In genomic region chr2:137508739-137509384, GRCh38 we compare ENCODE assay signal across 25 cellular contexts.
A peak's percentile ranks its signal among the peaks of the same experiment; 100 is the strongest.
DNase-seq lines count a peak whose midpoint lies in the region; ATAC-seq and TF ChIP-seq lines count a peak whose summit lies in the region.
"Had no signal": no experiment of that assay in that cellular context is flagged by ENCODE, and none has a peak within 500 bp of the region (broad histone marks: within the 10 kb centered on the region; RNA-seq: fewer than 3 reads in every experiment).

No MANE protein-coding gene starts in this region.

- H3K18ac ChIP-seq in trophoblast cell (ENCODE audit: low read length), result no peak overlapping the region

- no peaks in the 10 kb centered on the region for H3K9me2 ChIP-seq in PC-3 (replicated peaks; ENCODE audit: low read length)

- no peak for TF ChIP-seq POLR2A in spleen (IDR thresholded peaks at IDR 0.05)

- peaks cover 63% of the 10 kb centered on the region for H3K27me3 ChIP-seq in PC-3 (ENCODE audit: low read length)
- no peaks in the 10 kb centered on the region for H3K27me3 ChIP-seq in trophoblast cell (ENCODE audit: insufficient read depth, low read length)
- no peaks in the 10 kb centered on the region for H3K27me3 ChIP-seq in spleen (replicated peaks in 1 of 7)
- H3K27me3 ChIP-seq: ascending aorta, sigmoid colon had no signal

- no peaks in the 10 kb centered on the region for H3F3A ChIP-seq in PC-3 (ENCODE audit: low read length, unreplicated experiment)

- no peaks in the 10 kb centered on the region for H3K27me3 Mint-ChIP-seq in activated CD4-positive, alpha-beta T cell treated with anti-CD3 and anti-CD28 coated beads, Interleukin-2, amount 10 ng/mL, durations not matched to agents 7 days and 5 days
- H3K27me3 Mint-ChIP-seq: activated B cell treated with CpG ODN at 0.5 μM for 24 hours; activated CD4-positive, alpha-beta memory T cell treated with anti-CD3 and anti-CD28 coated beads, Interleukin-2, amount 10 ng/mL, durations not matched to agents 7 days and 5 days; B cell; stimulated activated naive CD8-positive, alpha-beta T cell treated with anti-CD3 and anti-CD28 coated beads, Interleukin-15, Interleukin-2, amounts not matched to agents 100 ng/mL and 50 ng/mL, for 24 hours had no signal

- H3K79me1 ChIP-seq in trophoblast cell (ENCODE audit: low read length), result no peaks in the 10 kb centered on the region

- H3K27ac ChIP-seq in PC-3 (ENCODE audit: low read length) (no peak overlapping the region), trophoblast cell (ENCODE audit: low read depth, low read length) (no peak overlapping the region), spleen (no peak overlapping the region)
- H3K27ac ChIP-seq: ascending aorta, sigmoid colon had no signal

- no peak overlapping the region for H3K4me3 Mint-ChIP-seq in activated CD4-positive, alpha-beta T cell treated with anti-CD3 and anti-CD28 coated beads, Interleukin-2, amount 10 ng/mL, durations not matched to agents 7 days and 5 days
- H3K4me3 Mint-ChIP-seq: activated B cell treated with CpG ODN at 0.5 μM for 24 hours; activated CD4-positive, alpha-beta memory T cell treated with anti-CD3 and anti-CD28 coated beads, Interleukin-2, amount 10 ng/mL, durations not matched to agents 7 days and 5 days; activated naive CD8-positive, alpha-beta T cell; B cell; nephron progenitor cell; stimulated activated naive CD8-positive, alpha-beta T cell treated with anti-CD3 and anti-CD28 coated beads, Interleukin-15, Interleukin-2, amounts not matched to agents 100 ng/mL and 50 ng/mL, for 24 hours had no signal

- H4K12ac ChIP-seq in trophoblast cell (ENCODE audit: low read depth, low read length), result no peak overlapping the region

- no TSS peak for BruUV-seq in PC-3 (replicated peaks; lab: Mats Ljungman, UMichigan)

- TF ChIP-seq CTCF in PC-3 (conservative IDR thresholded peaks at IDR 0.05; ENCODE audit: low read depth, low read length) (no peak), spleen (IDR thresholded peaks at IDR 0.05 in 8 of 11, conservative IDR thresholded peaks at IDR 0.05 in 3 of 11) (no peak)

- H3K4ac ChIP-seq in trophoblast cell (ENCODE audit: low read depth, low read length), result no peak overlapping the region

- H3K23ac ChIP-seq in trophoblast cell (ENCODE audit: low read length), result no peak overlapping the region

- no peak overlapping the region for H2BK120ac ChIP-seq in trophoblast cell (ENCODE audit: insufficient read depth, low read length, poor library complexity)

- H2AFZ ChIP-seq in PC-3 (ENCODE audit: low read length), result no peak overlapping the region
- no peak overlapping the region for H2AFZ ChIP-seq in trophoblast cell (ENCODE audit: insufficient read depth, low read length, poor library complexity)

- H3K4me2 ChIP-seq in PC-3 (ENCODE audit: low read length) (no peak overlapping the region), trophoblast cell (ENCODE audit: low read length) (no peak overlapping the region)

- no peaks in the 10 kb centered on the region for H3K36me3 ChIP-seq in PC-3 (ENCODE audit: low read depth, low read length)
- H3K36me3 ChIP-seq in trophoblast cell (ENCODE audit: control insufficient read depth in 1 of 2, insufficient read depth in 2 of 2, low read length in 2 of 2), result no peaks in the 10 kb centered on the region
- no peaks in the 10 kb centered on the region for H3K36me3 ChIP-seq in spleen
- H3K36me3 ChIP-seq: ascending aorta, sigmoid colon had no signal

- H4K91ac ChIP-seq in trophoblast cell (ENCODE audit: low read depth, low read length), result no peak overlapping the region

- H4K20me1 ChIP-seq in PC-3 (ENCODE audit: low read length), result no peaks in the 10 kb centered on the region

- H3K9ac ChIP-seq in PC-3 (ENCODE audit: low read length) (no peak overlapping the region), trophoblast cell (ENCODE audit: low read length) (peak overlapping the region; percentile 16)

- no peaks in the 10 kb centered on the region for H3K9me3 Mint-ChIP-seq in activated CD4-positive, alpha-beta T cell treated with anti-CD3 and anti-CD28 coated beads, Interleukin-2, amount 10 ng/mL, durations not matched to agents 7 days and 5 days
- H3K9me3 Mint-ChIP-seq: activated B cell treated with CpG ODN at 0.5 μM for 24 hours; activated CD4-positive, alpha-beta memory T cell treated with anti-CD3 and anti-CD28 coated beads, Interleukin-2, amount 10 ng/mL, durations not matched to agents 7 days and 5 days; activated T-helper 2 cell treated with anti-CD3 and anti-CD28 coated beads, Interferon-gamma antibody, Interleukin-2, Interleukin-4, amounts not matched to agents 10 μg/mL and 5 μg/mL and 100 μg/mL, durations not matched to agents 14 hours and 24 hours and 36 hours; nephron progenitor cell had no signal

- no peaks in the 10 kb centered on the region for H3K4me1 Mint-ChIP-seq in activated CD4-positive, alpha-beta T cell treated with anti-CD3 and anti-CD28 coated beads, Interleukin-2, amount 10 ng/mL, durations not matched to agents 7 days and 5 days
- H3K4me1 Mint-ChIP-seq: activated B cell treated with CpG ODN at 0.5 μM for 24 hours; activated CD4-positive, alpha-beta memory T cell treated with anti-CD3 and anti-CD28 coated beads, Interleukin-2, amount 10 ng/mL, durations not matched to agents 7 days and 5 days; B cell had no signal

- WGBS in trophoblast cell (ENCODE audit: extremely low coverage, insufficient coverage, insufficient read length), result no CpG with 5 or more reads among the region's 5 CpGs
- WGBS in spleen, 5 donors, result 50 to 75% (median 57%) methylated on average over 5 of the region's 5 CpGs

- H3K36me3 Mint-ChIP-seq in activated CD4-positive, alpha-beta T cell treated with anti-CD3 and anti-CD28 coated beads, Interleukin-2, amount 10 ng/mL, durations not matched to agents 7 days and 5 days (ENCODE audit: low read depth), result no peaks in the 10 kb centered on the region
- H3K36me3 Mint-ChIP-seq: activated naive CD8-positive, alpha-beta T cell had no signal

- POLR2A ChIA-PET in activated CD4-positive, alpha-beta T cell treated with anti-CD3 and anti-CD28 coated beads, Interleukin-2, amount 10 ng/mL, durations not matched to agents 7 days and 5 days (lab: Charles Lee), result no interaction called here
- POLR2A ChIA-PET in PC-3 (lab: Charles Lee; ENCODE audit: unreplicated experiment), result no interaction called here

- H3K4me3 ChIP-seq in PC-3 (ENCODE audit: low read length) (no peak overlapping the region), trophoblast cell (ENCODE audit: low read depth, low read length) (no peak overlapping the region), spleen (no peak overlapping the region)
- H3K4me3 ChIP-seq: ascending aorta, mucosa of descending colon, sigmoid colon had no signal

- DNase-seq in activated CD4-positive, alpha-beta T cell treated with anti-CD3 and anti-CD28 coated beads, Interleukin-2, amount 10 ng/mL, durations not matched to agents 7 days and 5 days, result no peak
- DNase-seq in activated CD4-positive, alpha-beta T cell treated with anti-CD3 and anti-CD28 coated beads for 48 hours, result no peak
- DNase-seq in PC-3, result peak; percentile 11
- DNase-seq in glomerular visceral epithelial cell (ENCODE audit: extremely low spot score), result peak; percentile 40
- peak; percentile 4 to 16 for DNase-seq in trophoblast cell
- no peak for DNase-seq in NCI-H1694 treated with DMSO at 0.1 percent for 48 hours (lab: John Stamatoyannopoulos, UW)
- DNase-seq in spleen, result no peak
- DNase-seq: activated B cell treated with CpG ODN at 0.5 μM for 24 hours; activated CD4-positive, alpha-beta memory T cell treated with anti-CD3 and anti-CD28 coated beads, Interleukin-2, amount 10 ng/mL, durations not matched to agents 7 days and 5 days; central memory CD4-positive, alpha-beta T cell; dermis blood vessel endothelial cell; left colon; mucosa of descending colon; NCI-H146; NCI-H2171 treated with DMSO at 0.1 percent for 48 hours; nephron progenitor cell; sigmoid colon; stimulated activated CD4-positive, alpha-beta T cell treated with anti-CD3 and anti-CD28 coated beads, Interleukin-15, amount 100 ng/mL, for 24 hours; T-helper 9 cell had no signal

- no peak overlapping the region for H2AK5ac ChIP-seq in trophoblast cell (ENCODE audit: low read length)

- no peaks in the 10 kb centered on the region for H3K4me1 ChIP-seq in PC-3 (ENCODE audit: insufficient read depth, low read length)
- H3K4me1 ChIP-seq in trophoblast cell (ENCODE audit: control insufficient read depth in 1 of 2, insufficient read depth in 2 of 2, low read length in 2 of 2), result no peaks in the 10 kb centered on the region
- H3K4me1 ChIP-seq in spleen, result no peaks in the 10 kb centered on the region
- H3K4me1 ChIP-seq: ascending aorta, sigmoid colon had no signal

- CTCF ChIA-PET in activated CD4-positive, alpha-beta T cell treated with anti-CD3 and anti-CD28 coated beads, Interleukin-2, amount 10 ng/mL, durations not matched to agents 7 days and 5 days (lab: Charles Lee), result interaction anchor here (1.0 kb wide), 1 partner anchor 13 kb away, joined by 3 read pairs; no protein-coding TSS in a partner anchor
- CTCF ChIA-PET in PC-3 (lab: Charles Lee), result no interaction called here

- ATAC-seq in PC-3 (no peak), GM18861 (IDR thresholded peaks at IDR 0.05; ENCODE audit: unreplicated experiment) (no peak)
- ATAC-seq: left colon, mucosa of descending colon had no signal

- H3K9me3 ChIP-seq in PC-3 (ENCODE audit: low read length), result no peaks in the 10 kb centered on the region
- H3K9me3 ChIP-seq in trophoblast cell (ENCODE audit: insufficient read depth, low read depth, low read length), result no peaks in the 10 kb centered on the region
- H3K9me3 ChIP-seq in spleen, result no peaks in the 10 kb centered on the region
- H3K9me3 ChIP-seq: ascending aorta, mucosa of descending colon, sigmoid colon had no signal

- intact Hi-C loops in PC-3 (cut with micrococcal nuclease) (no loop called here), spleen (cut with DNase I; ENCODE audit: low total_unique reads) (no loop called here)

- no peak overlapping the region for H3K14ac ChIP-seq in trophoblast cell (ENCODE audit: low read length)

- H3K27ac Mint-ChIP-seq in activated CD4-positive, alpha-beta T cell treated with anti-CD3 and anti-CD28 coated beads, Interleukin-2, amount 10 ng/mL, durations not matched to agents 7 days and 5 days, result peak overlapping the region; percentile 76
- H3K27ac Mint-ChIP-seq: activated B cell treated with CpG ODN at 0.5 μM for 24 hours; activated CD4-positive, alpha-beta memory T cell treated with anti-CD3 and anti-CD28 coated beads, Interleukin-2, amount 10 ng/mL, durations not matched to agents 7 days and 5 days; activated naive CD8-positive, alpha-beta T cell; activated T-helper 2 cell treated with anti-CD3 and anti-CD28 coated beads, Interferon-gamma antibody, Interleukin-2, Interleukin-4, amounts not matched to agents 10 μg/mL and 5 μg/mL and 100 μg/mL, durations not matched to agents 14 hours and 24 hours and 36 hours; B cell; nephron progenitor cell; stimulated activated naive CD8-positive, alpha-beta T cell treated with anti-CD3 and anti-CD28 coated beads, Interleukin-15, Interleukin-2, amounts not matched to agents 100 ng/mL and 50 ng/mL, for 24 hours had no signal

- no peak overlapping the region for H2BK12ac ChIP-seq in trophoblast cell (ENCODE audit: low read length)

- no peak overlapping the region for H2BK5ac ChIP-seq in trophoblast cell (ENCODE audit: low read depth, low read length, poor library complexity)

- H4K8ac ChIP-seq in trophoblast cell (ENCODE audit: low read depth, low read length), result no peak overlapping the region

- H3K79me2 ChIP-seq in PC-3 (ENCODE audit: low read length), result no peaks in the 10 kb centered on the region
- H3K79me2 ChIP-seq in trophoblast cell (ENCODE audit: control insufficient read depth, insufficient read depth, low read length, poor library complexity), result no peaks in the 10 kb centered on the region

Comparison
In these comparisons a context has a peak if more than half of its experiments do, and no peak if none do; other contexts are left out.
1. DNase-seq: peak in PC-3 (single experiment), glomerular visceral epithelial cell (single experiment) and trophoblast cell (2 of 2); none in activated CD4-positive, alpha-beta T cell treated with anti-CD3 and anti-CD28 coated beads, Interleukin-2, amount 10 ng/mL, durations not matched to agents 7 days and 5 days (single experiment), activated CD4-positive, alpha-beta T cell treated with anti-CD3 and anti-CD28 coated beads for 48 hours (single experiment), NCI-H1694 treated with DMSO at 0.1 percent for 48 hours (single experiment) and spleen (single experiment).